8 cellular contexts compared by ENCODE assay signal in the genomic region with DNA sequence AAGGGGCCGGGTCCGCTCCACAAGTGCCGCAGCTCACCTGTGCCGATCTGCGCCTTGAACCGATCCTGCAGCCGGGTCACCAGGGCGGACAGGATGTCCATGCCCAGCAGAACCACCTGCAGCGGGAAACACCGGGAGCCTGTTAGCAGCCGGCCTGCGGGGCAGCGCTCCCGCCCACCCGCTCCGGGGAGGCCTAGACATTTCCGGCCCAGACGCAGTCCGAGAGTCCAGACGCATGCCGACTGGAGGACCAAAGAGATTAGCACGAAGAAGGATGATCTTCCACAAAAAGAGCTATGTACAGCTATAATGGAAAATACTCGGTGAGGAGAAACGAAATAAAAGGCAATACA. TPM values are rescaled to one million over a fixed set of nuclear protein-coding genes. Genes with fewer than 3 reads are reported as not detected.
A peak's percentile ranks its signal among the peaks of the same experiment; 100 is the strongest.
DNase-seq lines count a peak whose midpoint lies in the region; ATAC-seq and TF ChIP-seq lines count a peak whose summit lies in the region.

No MANE protein-coding gene starts in this region.

- peaks cover 2 to 4% of the 10 kb centered on the region in 2 donors for H3K36me3 ChIP-seq in muscle layer of duodenum (ENCODE audit: control insufficient read depth in 1 of 2, insufficient read depth in 2 of 2, low read length in 2 of 2)
- H3K36me3 ChIP-seq in urinary bladder (ENCODE audit: insufficient read depth), result no peaks in the 10 kb centered on the region

- H3K4me1 Mint-ChIP-seq in T-cell (peaks cover 30 to 47% (median 42%) of the 10 kb centered on the region in 3 donors), endothelial cell (ENCODE audit: unreplicated experiment) (peaks cover 30% of the 10 kb centered on the region)

- CTCF ChIA-PET in T-cell (lab: Charles Lee), result interaction anchor here (0.6 to 2.7 kb wide), 14 partner anchors 10 to 225 kb away, joined by 3 to 24 read pairs (median 4); a partner anchor contains a TSS

- DNase-seq in NCI-H1092 treated with DMSO at 0.1 percent for 48 hours (lab: John Stamatoyannopoulos, UW) (peak; percentile 84), NCI-H1092 (lab: John Stamatoyannopoulos, UW) (no peak), T-cell (no peak), endothelial cell (ENCODE audit: low spot score) (peak; percentile 73)

- no peaks in the 10 kb centered on the region for H3K9me3 Mint-ChIP-seq in T-cell
- H3K9me3 Mint-ChIP-seq in endothelial cell (ENCODE audit: unreplicated experiment), result no peaks in the 10 kb centered on the region

- peak overlapping the region; percentile 81 to 90 for H3K4me3 ChIP-seq in muscle layer of duodenum (ENCODE audit: low read depth in 1 of 2, low read length in 2 of 2)
- H3K4me3 ChIP-seq in urinary bladder (ENCODE audit: low read depth, low read length), result peak overlapping the region; percentile 50

- peak; percentile 49 for ATAC-seq in GM21367 (IDR thresholded peaks at IDR 0.05; ENCODE audit: unreplicated experiment)
- ATAC-seq in HG03575 (IDR thresholded peaks at IDR 0.05; ENCODE audit: extremely low read depth, insufficient number of reproducible peaks, low FRiP score, unreplicated experiment), result peak; percentile 20
- ATAC-seq in T-cell (replicated peaks in 1 of 4), result peak; percentile 30 to 43 (median 38)

- H3K36me3 Mint-ChIP-seq in T-cell (peaks cover 11% of the 10 kb centered on the region), endothelial cell (ENCODE audit: low read depth, unreplicated experiment) (peaks cover 3% of the 10 kb centered on the region)

- H3K27ac Mint-ChIP-seq in T-cell (peak overlapping the region; percentile 98 to 100), endothelial cell (ENCODE audit: unreplicated experiment) (peak overlapping the region; percentile 97)

- H3K4me3 Mint-ChIP-seq in T-cell (peak overlapping the region; percentile 82 to 93 (median 92)), endothelial cell (ENCODE audit: unreplicated experiment) (peak overlapping the region; percentile 92)

- POLR2A ChIA-PET in T-cell (lab: Charles Lee), result interaction anchor here (0.5 to 2.3 kb wide), 9 partner anchors 119 to 225 kb away, joined by 3 to 31 read pairs (median 5); a partner anchor contains a TSS

- no peaks in the 10 kb centered on the region for H3K9me3 ChIP-seq in muscle layer of duodenum (ENCODE audit: control insufficient read depth in 1 of 2, low read length in 2 of 2)

- TF ChIP-seq CTCF in endothelial cell (IDR thresholded peaks at IDR 0.05; ENCODE audit: unreplicated experiment), result no peak

- H3K27ac ChIP-seq in muscle layer of duodenum (ENCODE audit: low read length) (peak overlapping the region; percentile 97), urinary bladder (ENCODE audit: low read depth) (peak overlapping the region; percentile 3)

- WGBS in urinary bladder, result under 1% methylated on average over 24 of the region's 24 CpGs

- H3K4me1 ChIP-seq in muscle layer of duodenum (ENCODE audit: control insufficient read depth in 1 of 2, insufficient read depth in 2 of 2, low read length in 2 of 2) (peaks cover 20 to 54% of the 10 kb centered on the region in 2 donors), urinary bladder (ENCODE audit: insufficient read depth) (no peaks in the 10 kb centered on the region)

- no peaks in the 10 kb centered on the region for H3K27me3 ChIP-seq in muscle layer of duodenum (ENCODE audit: low read depth, low read length)

- H3K27me3 Mint-ChIP-seq in T-cell, result no peaks in the 10 kb centered on the region
- H3K27me3 Mint-ChIP-seq in endothelial cell (ENCODE audit: unreplicated experiment), result peaks cover 4% of the 10 kb centered on the region

RNA-seq across cellular contexts. Expression of a gene that starts 0.5 kb away (rescaled TPM):
- not detected for total RNA-seq in T-cell
- total RNA-seq in endothelial cell (ENCODE audit: unreplicated experiment), result not detected
- under 0.01 TPM for total RNA-seq in urinary bladder
- not detected for polyA plus RNA-seq in urinary bladder

Comparison
In these comparisons a context has a peak if more than half of its experiments do, and no peak if none do; other contexts are left out.
1. DNase-seq: peak in NCI-H1092 treated with DMSO at 0.1 percent for 48 hours (single experiment) and endothelial cell (single experiment); none in NCI-H1092 (single experiment) and T-cell (0 of 34).
2. Peak in every context shown above with its lines, with median percentiles within 50 percentile points of each other: ATAC-seq.